ENCODE assay signal across 8 cellular contexts in the genomic region with DNA sequence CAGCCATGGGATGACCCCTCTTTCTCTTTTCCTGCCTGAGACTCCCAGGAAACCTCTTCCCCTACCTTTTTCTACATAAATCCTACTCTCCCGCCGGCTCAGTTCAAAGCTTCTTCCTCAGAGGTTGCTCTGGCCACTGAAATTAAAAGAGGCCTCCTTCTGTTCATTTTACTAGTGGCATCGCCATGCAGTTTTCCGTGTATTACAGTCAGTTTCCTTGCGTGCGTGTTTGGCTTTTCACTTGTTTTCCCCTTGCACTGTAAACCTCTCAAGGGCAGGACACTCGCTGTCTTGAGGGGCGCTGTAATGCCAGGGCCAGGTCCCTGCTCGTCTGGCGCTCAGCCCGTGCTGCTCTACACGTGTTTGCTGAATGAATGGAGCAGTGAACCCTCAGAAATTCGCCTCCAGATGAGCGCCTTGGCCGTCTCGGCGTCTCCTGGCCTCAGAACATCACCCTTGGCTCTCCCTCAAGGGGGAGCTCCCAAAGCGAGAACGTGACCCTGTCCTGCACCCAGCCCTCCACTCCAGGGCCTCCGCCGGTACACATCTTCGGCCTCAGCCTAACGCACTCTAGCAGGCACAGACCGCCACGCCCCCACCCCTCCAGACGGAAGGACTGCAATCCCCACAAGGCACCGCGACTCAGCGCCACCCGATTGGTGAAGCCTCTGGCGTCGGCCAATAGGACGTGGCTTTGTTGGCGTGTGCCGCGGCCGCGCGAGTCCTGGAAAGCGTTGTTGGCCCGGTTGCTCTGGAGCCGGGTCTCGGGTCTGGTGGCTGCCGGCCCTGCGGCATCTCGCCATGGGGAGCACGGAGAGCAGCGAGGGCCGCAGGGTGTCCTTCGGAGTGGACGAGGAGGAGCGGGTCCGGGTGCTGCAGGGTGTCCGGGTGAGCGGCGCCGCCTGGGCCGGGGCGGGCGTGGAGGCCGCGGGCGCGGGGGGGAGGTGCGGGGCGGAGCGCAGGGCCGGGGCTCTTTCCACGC. TPM values are rescaled to one million over a fixed set of nuclear protein-coding genes. Genes with fewer than 3 reads are reported as not detected.
DNase-seq lines count a peak whose midpoint lies in the region; ATAC-seq lines count a peak whose summit lies in the region.

A gene with protein sequence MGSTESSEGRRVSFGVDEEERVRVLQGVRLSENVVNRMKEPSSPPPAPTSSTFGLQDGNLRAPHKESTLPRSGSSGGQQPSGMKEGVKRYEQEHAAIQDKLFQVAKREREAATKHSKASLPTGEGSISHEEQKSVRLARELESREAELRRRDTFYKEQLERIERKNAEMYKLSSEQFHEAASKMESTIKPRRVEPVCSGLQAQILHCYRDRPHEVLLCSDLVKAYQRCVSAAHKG (plus strand): TSS at position 729 of the 982 bp plus-strand sequence. CDS start 73 bp downstream, at position 802.

- peaks cover 11 to 12% (median 12%) of the 10 kb centered on the region in 3 donors for H3K27me3 Mint-ChIP-seq in immature natural killer cell (ENCODE audit: low read depth in 3 of 3)

- peak; percentile 98 for ATAC-seq in GM18907 (IDR thresholded peaks at IDR 0.05; ENCODE audit: unreplicated experiment)
- ATAC-seq in HG03175 (IDR thresholded peaks at IDR 0.05; ENCODE audit: unreplicated experiment): peak; percentile 98

- H3K27ac ChIP-seq in caudate nucleus (ENCODE audit: low read depth, low read length): no peak within 1 kb of the TSS

- DNase-seq in AG08395 (ENCODE audit: low spot score): peak; percentile 99
- peak; percentile 87 for DNase-seq in NCI-H2227 treated with DMSO at 0.1 percent for 48 hours (lab: John Stamatoyannopoulos, UW)
- peak; percentile 89 to 93 (median 92) for DNase-seq in activated CD4-positive, CD25-positive, alpha-beta regulatory T cell (lab: John Stamatoyannopoulos, UW)
- DNase-seq in caudate nucleus (lab: John Stamatoyannopoulos, UW): peak; percentile 57 to 97 (median 91)
- peak; percentile 92 to 95 (median 93) for DNase-seq in immature natural killer cell
- DNase-seq in smooth muscle cell of the brain vasculature (ENCODE audit: low read depth, low spot score): peak; percentile 78

- peaks cover 10 to 17% of the 10 kb centered on the region in 2 donors for H3K4me1 Mint-ChIP-seq in immature natural killer cell

- peak within 1 kb of the TSS; percentile 89 to 97 (median 92) for H3K4me3 Mint-ChIP-seq in immature natural killer cell

- peak within 1 kb of the TSS; percentile 55 to 80 (median 74) for H3K27ac Mint-ChIP-seq in immature natural killer cell

- peaks cover 0 to 4% (median 0%) of the 10 kb centered on the region in 3 donors for H3K36me3 Mint-ChIP-seq in immature natural killer cell

- peaks cover 0 to 2% (median 0%) of the 10 kb centered on the region in 6 donors for H3K9me3 Mint-ChIP-seq in immature natural killer cell

RNA-seq across cellular contexts. Expression of the gene that starts here (rescaled TPM):
- 10 to 100 TPM in 1 of 3 donors, 1 to 10 TPM in 2; 9.7 to 12.9 (median 9.7) TPM for polyA plus RNA-seq in immature natural killer cell
